ENCODE assay signal across 12 cellular contexts in the genomic region with DNA sequence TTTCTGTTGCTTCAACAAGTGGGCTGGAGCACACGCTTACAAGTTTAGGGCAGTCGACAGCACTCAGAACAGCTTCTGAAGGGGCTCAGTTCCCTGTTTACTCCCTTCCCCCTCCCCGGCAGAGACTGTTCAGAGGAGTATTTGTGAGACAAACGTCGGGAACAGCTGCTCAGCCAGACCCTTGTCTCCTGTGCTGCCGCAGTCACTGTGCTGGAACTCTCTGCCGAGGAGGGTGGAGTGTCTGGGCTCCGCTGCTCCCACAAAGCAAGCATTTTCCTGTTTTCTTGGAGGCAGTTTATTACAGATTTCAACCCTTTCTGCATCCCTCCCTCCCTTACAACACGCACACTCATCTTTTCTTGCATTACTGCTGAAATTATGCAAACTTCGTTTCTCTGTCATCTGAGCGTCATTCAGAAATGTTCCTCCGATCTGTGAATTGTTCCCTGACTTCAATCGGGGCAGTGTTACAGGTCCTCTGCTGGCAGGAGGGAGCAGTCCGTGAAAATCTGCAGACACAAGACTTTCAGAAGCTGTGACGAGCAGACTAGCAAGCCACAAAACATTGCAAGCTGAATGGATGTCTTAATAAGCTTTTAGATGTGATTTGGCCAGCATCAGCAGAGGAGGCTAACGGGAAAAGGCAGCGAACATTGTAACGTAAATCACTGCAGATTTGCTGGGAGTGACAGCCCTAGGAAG.
DNase-seq lines count a peak whose midpoint lies in the region; ATAC-seq, FAIRE-seq and TF ChIP-seq lines count a peak whose summit lies in the region.
"Had no signal": no experiment of that assay in that cellular context is flagged by ENCODE, and none has a peak within 500 bp of the region (broad histone marks: within the 10 kb centered on the region; RNA-seq: fewer than 3 reads in every experiment).

No MANE protein-coding gene starts in this region.

- TF ChIP-seq POLR2A in H1 (IDR thresholded peaks at IDR 0.05; ENCODE audit: control extremely low read depth in 1 of 2, low read depth in 2 of 2, low read length in 2 of 2), result no peak

- no peak overlapping the region for H4K5ac ChIP-seq in H1 (ENCODE audit: insufficient read length, low read depth, low read length)

- no peak for TF ChIP-seq RAD21 in H1 (IDR thresholded peaks at IDR 0.05 in 1 of 2, conservative IDR thresholded peaks at IDR 0.05 in 1 of 2; ENCODE audit: low read depth in 2 of 2, low read length in 2 of 2)

- H2BK12ac ChIP-seq in H1 (ENCODE audit: low read depth, low read length), result no peak overlapping the region

- H3K23ac ChIP-seq in H1 (ENCODE audit: insufficient read length), result no peak overlapping the region

- H3K23me2 ChIP-seq in H1 (ENCODE audit: low read depth, low read length), result no peaks in the 10 kb centered on the region

- no peak overlapping the region for H3K9ac ChIP-seq in H1 (replicated peaks in 1 of 4; ENCODE audit: extremely low read depth in 1 of 4, low read depth in 3 of 4, low read length in 3 of 4)

- FAIRE-seq in H1 (lab: Jason Lieb, UNC), result no peak
- FAIRE-seq: endothelial cell of umbilical vein had no signal

- no peaks in the 10 kb centered on the region; a peak in 1 of 8 replicates for H3K36me3 ChIP-seq in H1 (ENCODE audit: control insufficient read depth in 2 of 4, insufficient read depth in 4 of 4, low read length in 3 of 4)
- no peaks in the 10 kb centered on the region for H3K36me3 ChIP-seq in tibial artery
- H3K36me3 ChIP-seq: Peyer's patch had no signal

- no peak overlapping the region for H4K91ac ChIP-seq in H1 (replicated peaks; ENCODE audit: insufficient read length, low read length)

- no peaks in the 10 kb centered on the region for H4K20me1 ChIP-seq in H1 (replicated peaks in 1 of 2; ENCODE audit: control insufficient read depth in 1 of 2, insufficient read depth in 2 of 2, low read length in 2 of 2)

- no peak overlapping the region for H2BK5ac ChIP-seq in H1 (ENCODE audit: low read depth, low read length)

- H2BK15ac ChIP-seq in H1 (ENCODE audit: low read length), result no peak overlapping the region

- ATAC-seq in HG02623 (IDR thresholded peaks at IDR 0.05; ENCODE audit: unreplicated experiment), result no peak
- no peak for ATAC-seq in HG03342 (IDR thresholded peaks at IDR 0.05; ENCODE audit: unreplicated experiment)

- H2BK20ac ChIP-seq in H1 (ENCODE audit: low read length), result no peak overlapping the region

- no peak overlapping the region for H4K8ac ChIP-seq in H1 (ENCODE audit: extremely low read depth, insufficient read depth, low read length)

- TF ChIP-seq EP300 in H1 (IDR thresholded peaks at IDR 0.05; ENCODE audit: borderline replicate concordance in 1 of 2, low read depth in 2 of 2, low read length in 2 of 2), result no peak

- H3K18ac ChIP-seq in H1 (ENCODE audit: extremely low read depth, low read length), result no peak overlapping the region

- H3K79me1 ChIP-seq in H1 (ENCODE audit: low read depth, low read length), result no peaks in the 10 kb centered on the region

- DNase-seq in NCI-H82 (lab: John Stamatoyannopoulos, UW), result peak; percentile 85
- DNase-seq in H1 (ENCODE audit: low read depth in 1 of 2, low spot score in 2 of 2), result no peak
- DNase-seq in myocyte (ENCODE audit: low read depth), result peak; percentile 15
- DNase-seq in tibial artery, result no peak
- no peak for DNase-seq in NCI-H1048 (lab: John Stamatoyannopoulos, UW)
- DNase-seq: activated CD4-positive, CD25-positive, alpha-beta regulatory T cell treated with anti-CD3 and anti-CD28 coated beads, Interleukin-2, amount 50 U/mL, for 72 hours; activated naive CD4-positive, alpha-beta T cell; Peyer's patch had no signal

- CTCF ChIA-PET in H1 (lab: Charles Lee; ENCODE audit: partially characterized antibody), result interaction anchor here (0.8 to 2.1 kb wide), 8 partner anchors 9 to 190 kb away, joined by 3 to 7 read pairs (median 3); no protein-coding TSS in a partner anchor

- POLR2A ChIA-PET in H1 (lab: Charles Lee; ENCODE audit: partially characterized antibody), result no interaction called here

- peaks cover 0 to 12% (median 4%) of the 10 kb centered on the region in 4 experiments; a peak in 3 of 7 replicates for H3K4me1 ChIP-seq in H1 (replicated peaks in 1 of 4; ENCODE audit: control insufficient read depth in 3 of 4, insufficient read depth in 4 of 4, low read length in 3 of 4)
- peaks cover 0 to 64% (median 43%) of the 10 kb centered on the region in 4 donors for H3K4me1 ChIP-seq in tibial artery
- H3K4me1 ChIP-seq: Peyer's patch had no signal

- no peaks in the 10 kb centered on the region for H3K27me3 ChIP-seq in H1 (replicated peaks in 1 of 4; ENCODE audit: control insufficient read depth in 3 of 4, extremely low read depth in 1 of 4, insufficient read depth in 3 of 4, low read length in 3 of 4)
- no peaks in the 10 kb centered on the region for H3K27me3 ChIP-seq in tibial artery
- H3K27me3 ChIP-seq: Peyer's patch had no signal

- no peak overlapping the region for H2AFZ ChIP-seq in H1 (ENCODE audit: low read length)

- 74% methylated on average over 18 of the region's 18 CpGs; no CpG with 5 or more reads in 1 of the 2 experiments for WGBS in H1 (ENCODE audit: extremely low coverage in 1 of 2, insufficient coverage in 1 of 2, insufficient read length in 1 of 2, insufficient replicate concordance in 2 of 2, low coverage in 1 of 2, low lambda C conversion rate in 2 of 2, missing lambda C conversion rate in 1 of 2), 2 experiments

- intact Hi-C loops in tibial artery (cut with DNase I; ENCODE audit: low total_unique reads), result loop anchor here (10.0 kb wide), 1 partner anchor 77 kb away; no protein-coding TSS in a partner anchor

- H2AK5ac ChIP-seq in H1 (ENCODE audit: low read depth, low read length), result 0 out of 2 replicates have a peak overlapping the region, but pooled peaks have one; percentile 55

- TF ChIP-seq CTCF in H1 (IDR thresholded peaks at IDR 0.05; ENCODE audit: control extremely low read depth in 1 of 3, insufficient read depth in 1 of 3, low read depth in 1 of 3, low read length in 3 of 3) (no peak), tibial artery (IDR thresholded peaks at IDR 0.05) (peak in 1 of 2 experiments; percentile 8)

- H3K56ac ChIP-seq in H1 (replicated peaks; ENCODE audit: insufficient read length, low read depth, low read length), result no peak overlapping the region

- H3K4ac ChIP-seq in H1 (replicated peaks; ENCODE audit: insufficient read length, low read depth, low read length), result no peak overlapping the region

- no peaks in the 10 kb centered on the region for H3K79me2 ChIP-seq in H1 (ENCODE audit: control insufficient read depth in 1 of 2, insufficient read depth in 2 of 2, low read length in 2 of 2)

- H3K4me3 ChIP-seq in H1 (ENCODE audit: extremely low read depth in 1 of 4, insufficient read depth in 2 of 4, low read depth in 3 of 4, low read length in 4 of 4) (no peak overlapping the region), tibial artery (peak overlapping the region; percentile 47)
- H3K4me3 ChIP-seq: skin epidermis had no signal

- H3K4me2 ChIP-seq in H1 (ENCODE audit: insufficient read depth in 1 of 2, low read depth in 2 of 2, low read length in 2 of 2), result no peak overlapping the region

- H3K27ac ChIP-seq in H1 (ENCODE audit: low read depth, low read length) (no peak overlapping the region), tibial artery (peak overlapping the region; percentile 66 to 73)
- H3K27ac ChIP-seq: Peyer's patch, skin epidermis had no signal

- no peak overlapping the region for H3K14ac ChIP-seq in H1 (ENCODE audit: insufficient read length)

- peaks cover 10 to 12% of the 10 kb centered on the region in 2 experiments for H3K9me3 ChIP-seq in H1 (ENCODE audit: insufficient read depth in 2 of 2, low read depth in 1 of 2, low read length in 1 of 2)
- H3K9me3 ChIP-seq in tibial artery, result peaks cover 0 to 4% (median 0%) of the 10 kb centered on the region in 3 donors
- H3K9me3 ChIP-seq: Peyer's patch had no signal

- no peak overlapping the region for H2BK120ac ChIP-seq in H1 (replicated peaks; ENCODE audit: low read depth, low read length)

TF ChIP-seq in H1, 55 proteins besides CTCF, POLR2A, EP300 and RAD21:
- no peak for TF ChIP-seq PHF8 (conservative IDR thresholded peaks at IDR 0.05; ENCODE audit: low read depth, low read length)
- no peak for TF ChIP-seq SIRT6 (IDR thresholded peaks at IDR 0.05; ENCODE audit: low read length)
- no peak for TF ChIP-seq SUZ12 (IDR thresholded peaks at IDR 0.05; ENCODE audit: low read length)
- TF ChIP-seq SIN3A (conservative IDR thresholded peaks at IDR 0.05 in 1 of 2, IDR thresholded peaks at IDR 0.05 in 1 of 2; ENCODE audit: low read depth in 1 of 2, low read length in 2 of 2), result no peak
- no peak for TF ChIP-seq BRCA1 (IDR thresholded peaks at IDR 0.05; ENCODE audit: low read depth, low read length)
- TF ChIP-seq, protein P1, sequence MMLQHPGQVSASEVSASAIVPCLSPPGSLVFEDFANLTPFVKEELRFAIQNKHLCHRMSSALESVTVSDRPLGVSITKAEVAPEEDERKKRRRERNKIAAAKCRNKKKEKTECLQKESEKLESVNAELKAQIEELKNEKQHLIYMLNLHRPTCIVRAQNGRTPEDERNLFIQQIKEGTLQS (IDR thresholded peaks at IDR 0.05; ENCODE audit: insufficient read depth, low read depth, low read length), result no peak
- no peak for TF ChIP-seq RXRA (IDR thresholded peaks at IDR 0.05; ENCODE audit: insufficient read depth, low read depth, low read length)
- TF ChIP-seq GTF2F1 (IDR thresholded peaks at IDR 0.05; ENCODE audit: borderline replicate concordance, low read depth, low read length), result no peak
- TF ChIP-seq, protein P2, sequence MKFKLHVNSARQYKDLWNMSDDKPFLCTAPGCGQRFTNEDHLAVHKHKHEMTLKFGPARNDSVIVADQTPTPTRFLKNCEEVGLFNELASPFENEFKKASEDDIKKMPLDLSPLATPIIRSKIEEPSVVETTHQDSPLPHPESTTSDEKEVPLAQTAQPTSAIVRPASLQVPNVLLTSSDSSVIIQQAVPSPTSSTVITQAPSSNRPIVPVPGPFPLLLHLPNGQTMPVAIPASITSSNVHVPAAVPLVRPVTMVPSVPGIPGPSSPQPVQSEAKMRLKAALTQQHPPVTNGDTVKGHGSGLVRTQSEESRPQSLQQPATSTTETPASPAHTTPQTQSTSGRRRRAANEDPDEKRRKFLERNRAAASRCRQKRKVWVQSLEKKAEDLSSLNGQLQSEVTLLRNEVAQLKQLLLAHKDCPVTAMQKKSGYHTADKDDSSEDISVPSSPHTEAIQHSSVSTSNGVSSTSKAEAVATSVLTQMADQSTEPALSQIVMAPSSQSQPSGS (IDR thresholded peaks at IDR 0.05; ENCODE audit: low read length), result no peak
- no peak for TF ChIP-seq TAF7 (optimal IDR thresholded peaks at IDR 0.05; ENCODE audit: borderline replicate concordance, low read depth, low read length)
- no peak for TF ChIP-seq RBBP5 (IDR thresholded peaks at IDR 0.05; ENCODE audit: borderline replicate concordance, low read depth, low read length)
- TF ChIP-seq TEAD4 (IDR thresholded peaks at IDR 0.05; ENCODE audit: low read depth, low read length), result no peak
- TF ChIP-seq FOSL1 (IDR thresholded peaks at IDR 0.05; ENCODE audit: insufficient read depth, low read depth, low read length), result no peak
- no peak for TF ChIP-seq POU5F1 (IDR thresholded peaks at IDR 0.05; ENCODE audit: low read depth, low read length)

Comparison
In these comparisons a context has a peak if more than half of its experiments do, and no peak if none do; other contexts are left out.
1. DNase-seq: peak in NCI-H82 (single experiment) and myocyte (single experiment); none in H1 (0 of 2), tibial artery (0 of 2) and NCI-H1048 (single experiment).
2. H3K4me3 ChIP-seq: peak in tibial artery (2 of 2); none in H1 (0 of 4).